ENCODE assay signal across 1 cellular context in genomic region chr16:19518423-19518822, GRCh38.
TF ChIP-seq lines count a peak whose summit lies in the region.

No MANE protein-coding gene starts in this region.

TF ChIP-seq in HEK293, 187 proteins besides CTCF, POLR2A, EP300 and RAD21 (continued from another document and continues in another):
- TF ChIP-seq ZNF518A (tag by site-specific recombination; conservative IDR thresholded peaks at IDR 0.05; ENCODE audit: low read depth): no peak
- no peak for TF ChIP-seq REST (tag by site-specific recombination; IDR thresholded peaks at IDR 0.05)
- no peak for TF ChIP-seq EGR2 (tag by site-specific recombination; IDR thresholded peaks at IDR 0.05; ENCODE audit: low read depth)
- peak; percentile 87 for TF ChIP-seq WT1 (tag by site-specific recombination; IDR thresholded peaks at IDR 0.05)
- TF ChIP-seq SP7 (tag by site-specific recombination; IDR thresholded peaks at IDR 0.05): peak; percentile 54
- no peak for TF ChIP-seq ZNF394 (tag by site-specific recombination; IDR thresholded peaks at IDR 0.05; ENCODE audit: borderline replicate concordance)
- 0 out of 2 replicates have a peak, but pooled peaks have one; percentile 19 for TF ChIP-seq KLF1 (tag by site-specific recombination; IDR thresholded peaks at IDR 0.05)
- no peak for TF ChIP-seq PRDM2 (tag by site-specific recombination; IDR thresholded peaks at IDR 0.05; ENCODE audit: borderline replicate concordance)
- no peak for TF ChIP-seq FEZF1 (tag by site-specific recombination; IDR thresholded peaks at IDR 0.05)
- TF ChIP-seq ZNF843 (tag by site-specific recombination; IDR thresholded peaks at IDR 0.05): peak; percentile 20; the same call in 1 of the 2 replicates
- no peak for TF ChIP-seq ZBTB20 (tag by site-specific recombination; IDR thresholded peaks at IDR 0.05)
- no peak for TF ChIP-seq ZNF239 (tag by site-specific recombination; IDR thresholded peaks at IDR 0.05)
- no peak for TF ChIP-seq ZNF433 (tag by site-specific recombination; IDR thresholded peaks at IDR 0.05; ENCODE audit: low read depth)
- TF ChIP-seq ZNF747 (tag by site-specific recombination; IDR thresholded peaks at IDR 0.05): no peak
- TF ChIP-seq ZNF449 (tag by site-specific recombination; IDR thresholded peaks at IDR 0.05): no peak
- no peak for TF ChIP-seq KLF7 (tag by site-specific recombination; IDR thresholded peaks at IDR 0.05; ENCODE audit: borderline replicate concordance)
- no peak for TF ChIP-seq ZNF510 (tag by site-specific recombination; IDR thresholded peaks at IDR 0.05; ENCODE audit: insufficient replicate concordance)
- no peak for TF ChIP-seq ZNF670 (tag by site-specific recombination; IDR thresholded peaks at IDR 0.05; ENCODE audit: low read depth)
- TF ChIP-seq ZNF677 (tag by site-specific recombination; IDR thresholded peaks at IDR 0.05): no peak
- TF ChIP-seq ZNF48 (tag by site-specific recombination; IDR thresholded peaks at IDR 0.05): no peak
- TF ChIP-seq PATZ1 (tag by site-specific recombination; IDR thresholded peaks at IDR 0.05): no peak
- TF ChIP-seq ZNF571 (tag by site-specific recombination; IDR thresholded peaks at IDR 0.05): no peak
- TF ChIP-seq ZNF114 (tag by site-specific recombination; IDR thresholded peaks at IDR 0.05): no peak
- no peak for TF ChIP-seq ZNF132 (tag by site-specific recombination; IDR thresholded peaks at IDR 0.05; ENCODE audit: borderline replicate concordance)
- peak; percentile 67 for TF ChIP-seq IKZF3 (tag by site-specific recombination; IDR thresholded peaks at IDR 0.05)
- no peak for TF ChIP-seq ZSCAN16 (tag by site-specific recombination; IDR thresholded peaks at IDR 0.05)
- TF ChIP-seq PRDM4 (tag by site-specific recombination; IDR thresholded peaks at IDR 0.05): no peak
- TF ChIP-seq ZNF585B (tag by site-specific recombination; IDR thresholded peaks at IDR 0.05): no peak
- TF ChIP-seq ZNF791 (tag by site-specific recombination; IDR thresholded peaks at IDR 0.05): no peak
- no peak for TF ChIP-seq SP2 (tag by site-specific recombination; IDR thresholded peaks at IDR 0.05)
- no peak for TF ChIP-seq ZNF280D (tag by site-specific recombination; IDR thresholded peaks at IDR 0.05)
